In genomic region chr18:54263904-54264336, GRCh38 we compare ENCODE assay signal across 13 cellular contexts. TPM values are rescaled to one million over a fixed set of nuclear protein-coding genes. Genes with fewer than 3 reads are reported as not detected.
DNase-seq lines count a peak whose midpoint lies in the region; ATAC-seq and TF ChIP-seq lines count a peak whose summit lies in the region.
"Had no signal": no experiment of that assay in that cellular context is flagged by ENCODE, and none has a peak within 500 bp of the region (broad histone marks: within the 10 kb centered on the region; RNA-seq: fewer than 3 reads in every experiment).

No MANE protein-coding gene starts in this region.

- no peak for TF ChIP-seq EP300 in esophagus muscularis mucosa (IDR thresholded peaks at IDR 0.05)

- H3K27me3 ChIP-seq in esophagus squamous epithelium (no peaks in the 10 kb centered on the region), esophagus muscularis mucosa (no peaks in the 10 kb centered on the region)

- no peaks in the 10 kb centered on the region for H3K36me3 ChIP-seq in esophagus squamous epithelium
- H3K36me3 ChIP-seq in esophagus muscularis mucosa: no peaks in the 10 kb centered on the region

- intact Hi-C loops in esophagus squamous epithelium (cut with DNase I): no loop called here
- intact Hi-C loops in esophagus muscularis mucosa (cut with DNase I): no loop called here

- peak overlapping the region in 3 of 4 donors; percentile 40 to 56 (median 50) for H3K27ac ChIP-seq in esophagus squamous epithelium
- no peak overlapping the region for H3K27ac ChIP-seq in esophagus muscularis mucosa (replicated peaks in 1 of 4)
- H3K27ac ChIP-seq: A549 had no signal

- no peak overlapping the region for H3K4me3 ChIP-seq in esophagus squamous epithelium
- H3K4me3 ChIP-seq in esophagus muscularis mucosa: no peak overlapping the region
- H3K4me3 ChIP-seq: A549 had no signal

- no peak for TF ChIP-seq POLR2A in esophagus squamous epithelium (IDR thresholded peaks at IDR 0.05)
- no peak for TF ChIP-seq POLR2A in esophagus muscularis mucosa (IDR thresholded peaks at IDR 0.05; ENCODE audit: low read depth)

- WGBS in esophagus squamous epithelium, 2 donors: 24 to 41% methylated on average over 1 of the region's 1 CpG
- 85% methylated on average over 1 of the region's 1 CpG for WGBS in esophagus muscularis mucosa

- H3K9me3 ChIP-seq in esophagus squamous epithelium (no peaks in the 10 kb centered on the region), esophagus muscularis mucosa (no peaks in the 10 kb centered on the region)
- H3K9me3 ChIP-seq: A549 had no signal

- peaks cover 10 to 50% (median 21%) of the 10 kb centered on the region in 3 donors for H3K4me1 ChIP-seq in esophagus squamous epithelium
- H3K4me1 ChIP-seq in esophagus muscularis mucosa: peaks cover 0 to 3% (median 1%) of the 10 kb centered on the region in 4 donors

- no peak for TF ChIP-seq CTCF in esophagus squamous epithelium (IDR thresholded peaks at IDR 0.05)
- TF ChIP-seq CTCF in esophagus muscularis mucosa (IDR thresholded peaks at IDR 0.05): no peak

- DNase-seq in activated CD4-positive, CD25-positive, alpha-beta regulatory T cell (lab: John Stamatoyannopoulos, UW): no peak
- DNase-seq in esophagus squamous epithelium (lab: John Stamatoyannopoulos, UW): no peak
- no peak for DNase-seq in ecto neural progenitor cell (ENCODE audit: low spot score)
- DNase-seq in stimulated activated naive CD4-positive, alpha-beta T cell (lab: John Stamatoyannopoulos, UW): no peak
- no peak for DNase-seq in esophagus muscularis mucosa (ENCODE audit: extremely low spot score)
- DNase-seq: activated CD4-positive, alpha-beta T cell treated with anti-CD3 and anti-CD28 coated beads, Interleukin-2, amount 50 U/mL, for 48 hours; endodermal cell; H7; NCI-H524 treated with DMSO at 0.1 percent for 48 hours had no signal

- ATAC-seq in activated CD4-positive, CD25-positive, alpha-beta regulatory T cell treated with anti-CD3 and anti-CD28 coated beads, Interleukin-2, amount 50 U/mL, for 24 hours: peak; percentile 84 to 89
- ATAC-seq in GM21528 (IDR thresholded peaks at IDR 0.05; ENCODE audit: low FRiP score, unreplicated experiment): peak; percentile 78
- ATAC-seq in HG03378 (IDR thresholded peaks at IDR 0.05; ENCODE audit: unreplicated experiment): peak; percentile 83
- ATAC-seq: A549 had no signal

RNA-seq across cellular contexts. Expression of gene POLI, which starts 5.4 kb away (rescaled TPM):
- total RNA-seq in esophagus squamous epithelium (10 to 100 TPM in 2 of 4 donors, 1 to 10 TPM in 2; 5.0 to 24.2 (median 9.7) TPM), esophagus muscularis mucosa (10 to 100 TPM; 19.9 to 28.0 (median 23.1) TPM)

RNA-seq across cellular contexts. Expression of gene MBD2, which starts 39.5 kb away (rescaled TPM):
- total RNA-seq in esophagus squamous epithelium (10 to 100 TPM; 38.2 to 48.4 (median 46.3) TPM), esophagus muscularis mucosa (10 to 100 TPM; 30.7 to 43.9 (median 40.8) TPM)

Comparison
In these comparisons a context has a peak if more than half of its experiments do, and no peak if none do; other contexts are left out.
1. H3K27ac ChIP-seq: peak in esophagus squamous epithelium (3 of 4); none in esophagus muscularis mucosa (0 of 4).
2. Peak in every context shown above with its lines, with median percentiles within 50 percentile points of each other: ATAC-seq.